39 cellular contexts compared by ENCODE assay signal in genomic region chrX:2315434-2315833, GRCh38.
"Had no signal": no experiment of that assay in that cellular context is flagged by ENCODE, and none has a peak within 500 bp of the region (broad histone marks: within the 10 kb centered on the region; RNA-seq: fewer than 3 reads in every experiment).

No MANE protein-coding gene starts in this region.

- H3K27me3 Mint-ChIP-seq: activated B cell treated with CpG ODN at 0.5 μM for 24 hours; activated CD4-positive, alpha-beta memory T cell treated with anti-CD3 and anti-CD28 coated beads for 36 hours; activated CD4-positive, alpha-beta T cell treated with anti-CD3 and anti-CD28 coated beads, Interleukin-2, amount 10 ng/mL, durations not matched to agents 24 days and 14 days; activated CD8-positive, alpha-beta T cell treated with anti-CD3 and anti-CD28 coated beads for 36 hours; activated naive CD4-positive, alpha-beta T cell treated with anti-CD3 and anti-CD28 coated beads, Interleukin-2, amount 10 ng/mL, durations not matched to agents 7 days and 5 days; activated naive CD4-positive, alpha-beta T cell treated with anti-CD3 and anti-CD28 coated beads, Interleukin-2, amount 50 U/mL, for 24 hours; activated naive CD8-positive, alpha-beta T cell; activated naive CD8-positive, alpha-beta T cell treated with anti-CD3 and anti-CD28 coated beads, Interleukin-2, amount 10 ng/mL, durations not matched to agents 7 days and 5 days; activated naive CD8-positive, alpha-beta T cell treated with anti-CD3 and anti-CD28 coated beads, Interleukin-2, amount 50 U/mL, for 24 hours; activated T-helper 17 cell treated with anti-CD3 and anti-CD28 coated beads, Interleukin-2, amount 50 U/mL, for 72 hours; brain; central memory CD8-positive, alpha-beta T cell had no signal

- H3K27ac Mint-ChIP-seq: activated B cell treated with CpG ODN at 0.5 μM for 24 hours; activated CD4-positive, alpha-beta memory T cell treated with anti-CD3 and anti-CD28 coated beads for 36 hours; activated CD4-positive, alpha-beta T cell treated with anti-CD3 and anti-CD28 coated beads, Interleukin-2, amount 10 ng/mL, durations not matched to agents 24 days and 14 days; activated CD8-positive, alpha-beta T cell treated with anti-CD3 and anti-CD28 coated beads for 36 hours; activated naive CD4-positive, alpha-beta T cell treated with anti-CD3 and anti-CD28 coated beads, Interleukin-2, amount 10 ng/mL, durations not matched to agents 7 days and 5 days; activated naive CD4-positive, alpha-beta T cell treated with anti-CD3 and anti-CD28 coated beads, Interleukin-2, amount 50 U/mL, for 24 hours; activated naive CD8-positive, alpha-beta T cell; activated naive CD8-positive, alpha-beta T cell treated with anti-CD3 and anti-CD28 coated beads, Interleukin-2, amount 10 ng/mL, durations not matched to agents 7 days and 5 days; activated naive CD8-positive, alpha-beta T cell treated with anti-CD3 and anti-CD28 coated beads, Interleukin-2, amount 50 U/mL, for 24 hours; activated T-cell treated with anti-CD3 and anti-CD28 coated beads, Interleukin-2, amount 50 U/mL, for 72 hours; activated T-helper 1 cell treated with anti-CD3 and anti-CD28 coated beads, Interleukin-12 subunit alpha, Interleukin-12 subunit beta, Interleukin-2, Interleukin-4 antibody, amounts not matched to agents 30 ng/mL and 10 ng/mL and 1 ng/mL, durations not matched to agents 14 hours and 24 hours and 36 hours; activated T-helper 17 cell treated with anti-CD3 and anti-CD28 coated beads, Interleukin-2, amount 50 U/mL, for 72 hours; brain; T-helper 1 cell treated with Interleukin-12 subunit alpha and Interleukin-12 subunit beta and Interleukin-4 antibody, amounts not matched to agents 30 μg/mL and 1 μg/mL, for 36 hours; T-helper 2 cell treated with Interferon-gamma antibody and Interleukin-4, amounts not matched to agents 5 μg/mL and 100 μg/mL, for 36 hours had no signal

- H3K4me3 Mint-ChIP-seq: activated B cell treated with CpG ODN at 0.5 μM for 24 hours; activated CD4-positive, alpha-beta memory T cell treated with anti-CD3 and anti-CD28 coated beads for 36 hours; activated CD4-positive, alpha-beta T cell treated with anti-CD3 and anti-CD28 coated beads, Interleukin-2, amount 10 ng/mL, durations not matched to agents 24 days and 14 days; activated CD8-positive, alpha-beta T cell treated with anti-CD3 and anti-CD28 coated beads for 36 hours; activated naive CD4-positive, alpha-beta T cell treated with anti-CD3 and anti-CD28 coated beads, Interleukin-2, amount 10 ng/mL, durations not matched to agents 7 days and 5 days; activated naive CD4-positive, alpha-beta T cell treated with anti-CD3 and anti-CD28 coated beads, Interleukin-2, amount 50 U/mL, for 24 hours; activated naive CD8-positive, alpha-beta T cell; activated naive CD8-positive, alpha-beta T cell treated with anti-CD3 and anti-CD28 coated beads, Interleukin-2, amount 10 ng/mL, durations not matched to agents 7 days and 5 days; activated naive CD8-positive, alpha-beta T cell treated with anti-CD3 and anti-CD28 coated beads, Interleukin-2, amount 50 U/mL, for 24 hours; activated T-cell treated with anti-CD3 and anti-CD28 coated beads, Interleukin-2, amount 50 U/mL, for 4 hours; activated T-cell treated with anti-CD3 and anti-CD28 coated beads, Interleukin-2, amount 50 U/mL, for 72 hours; activated T-helper 1 cell treated with anti-CD3 and anti-CD28 coated beads, Interleukin-12 subunit alpha, Interleukin-12 subunit beta, Interleukin-2, Interleukin-4 antibody, amounts not matched to agents 30 ng/mL and 10 ng/mL and 1 ng/mL, durations not matched to agents 14 hours and 24 hours and 36 hours; activated T-helper 17 cell treated with anti-CD3 and anti-CD28 coated beads, Interleukin-2, amount 50 U/mL, for 72 hours; brain; central memory CD8-positive, alpha-beta T cell; T-helper 1 cell treated with Interleukin-12 subunit alpha and Interleukin-12 subunit beta and Interleukin-4 antibody, amounts not matched to agents 30 μg/mL and 1 μg/mL, for 36 hours; T-helper 2 cell treated with Interferon-gamma antibody and Interleukin-4, amounts not matched to agents 5 μg/mL and 100 μg/mL, for 36 hours had no signal

- H3K4me1 ChIP-seq: ascending aorta had no signal

- H3K4me1 Mint-ChIP-seq: activated CD4-positive, alpha-beta T cell treated with anti-CD3 and anti-CD28 coated beads, Interleukin-2, amount 10 ng/mL, durations not matched to agents 24 days and 14 days; activated naive CD4-positive, alpha-beta T cell treated with anti-CD3 and anti-CD28 coated beads, Interleukin-2, amount 10 ng/mL, durations not matched to agents 7 days and 5 days; activated naive CD4-positive, alpha-beta T cell treated with anti-CD3 and anti-CD28 coated beads, Interleukin-2, amount 50 U/mL, for 24 hours; activated naive CD8-positive, alpha-beta T cell treated with anti-CD3 and anti-CD28 coated beads, Interleukin-2, amount 10 ng/mL, durations not matched to agents 7 days and 5 days had no signal

- H3K27ac ChIP-seq: ascending aorta, cardiac muscle cell, VCaP had no signal

- H3K4me3 ChIP-seq: ascending aorta, cardiac muscle cell had no signal

- H3K36me3 Mint-ChIP-seq: activated naive CD4-positive, alpha-beta T cell treated with anti-CD3 and anti-CD28 coated beads, Interleukin-2, amount 10 ng/mL, durations not matched to agents 7 days and 5 days had no signal

- ATAC-seq: activated CD8-positive, alpha-beta T cell treated with anti-CD3 and anti-CD28 coated beads for 36 hours; activated naive CD8-positive, alpha-beta T cell treated with anti-CD3 and anti-CD28 coated beads, Interleukin-2, amount 50 U/mL, for 24 hours; activated T-cell treated with anti-CD3 and anti-CD28 coated beads, Interleukin-2, amount 50 U/mL, for 4 hours; activated T-cell treated with anti-CD3 and anti-CD28 coated beads, Interleukin-2, amount 50 U/mL, for 72 hours; activated T-helper 17 cell treated with anti-CD3 and anti-CD28 coated beads, Interleukin-2, amount 50 U/mL, for 72 hours had no signal

- H3K36me3 ChIP-seq: ascending aorta, cardiac muscle cell had no signal

- H3K27me3 ChIP-seq: ascending aorta, cardiac muscle cell had no signal

- H3K9me3 Mint-ChIP-seq: activated CD8-positive, alpha-beta T cell treated with anti-CD3 and anti-CD28 coated beads for 36 hours; activated naive CD4-positive, alpha-beta T cell treated with anti-CD3 and anti-CD28 coated beads, Interleukin-2, amount 50 U/mL, for 24 hours; central memory CD8-positive, alpha-beta T cell had no signal

- DNase-seq: activated B cell treated with CpG ODN at 0.5 μM for 24 hours; activated CD4-positive, alpha-beta memory T cell treated with anti-CD3 and anti-CD28 coated beads for 36 hours; activated CD4-positive, alpha-beta T cell treated with anti-CD3 and anti-CD28 coated beads for 4 hours; activated CD4-positive, alpha-beta T cell treated with anti-CD3 and anti-CD28 coated beads, Interleukin-2, amount 10 ng/mL, durations not matched to agents 24 days and 14 days; activated CD4-positive, alpha-beta T cell treated with anti-CD3 and anti-CD28 coated beads, Interleukin-2, amount 50 U/mL, for 1 hour; activated CD4-positive, alpha-beta T cell treated with anti-CD3 and anti-CD28 coated beads, Interleukin-2, amount 50 U/mL, for 4 hours; activated CD4-positive, CD25-positive, alpha-beta regulatory T cell treated with anti-CD3 and anti-CD28 coated beads, Interleukin-2, amount 50 U/mL, for 72 hours; activated CD8-positive, alpha-beta memory T cell treated with anti-CD3 and anti-CD28 coated beads, Interleukin-2, amount 50 U/mL, for 4 hours; activated CD8-positive, alpha-beta T cell treated with anti-CD3 and anti-CD28 coated beads for 36 hours; activated effector memory CD4-positive, alpha-beta T cell treated with anti-CD3 and anti-CD28 coated beads, Interleukin-2, amount 50 U/mL, for 16 hours; activated gamma-delta T cell treated with Interleukin-2 at 50 U/mL for 16 hours; activated naive CD4-positive, alpha-beta T cell; activated naive CD4-positive, alpha-beta T cell treated with anti-CD3 and anti-CD28 coated beads, Interleukin-2, amount 10 ng/mL, durations not matched to agents 7 days and 5 days; activated naive CD8-positive, alpha-beta T cell treated with anti-CD3 and anti-CD28 coated beads, Interleukin-2, amount 10 ng/mL, durations not matched to agents 7 days and 5 days; activated naive CD8-positive, alpha-beta T cell treated with anti-CD3 and anti-CD28 coated beads, Interleukin-2, amount 50 U/mL, for 24 hours; activated T-cell treated with anti-CD3 and anti-CD28 coated beads for 4 hours; activated T-cell treated with anti-CD3 and anti-CD28 coated beads, Interleukin-2, amount 50 U/mL, for 1 hour; activated T-cell treated with anti-CD3 and anti-CD28 coated beads, Interleukin-2, amount 50 U/mL, for 4 hours; activated T-cell treated with anti-CD3 and anti-CD28 coated beads, Interleukin-2, amount 50 U/mL, for 72 hours; amygdala; anterior cingulate cortex; caudate nucleus; cerebellar nuclear complex; T-helper 1 cell; T-helper 2 cell; T-helper 9 cell had no signal

- FAIRE-seq: bronchial epithelial cell, TTC549 had no signal

- H3K9me3 ChIP-seq: ascending aorta had no signal
